In the genomic region with DNA sequence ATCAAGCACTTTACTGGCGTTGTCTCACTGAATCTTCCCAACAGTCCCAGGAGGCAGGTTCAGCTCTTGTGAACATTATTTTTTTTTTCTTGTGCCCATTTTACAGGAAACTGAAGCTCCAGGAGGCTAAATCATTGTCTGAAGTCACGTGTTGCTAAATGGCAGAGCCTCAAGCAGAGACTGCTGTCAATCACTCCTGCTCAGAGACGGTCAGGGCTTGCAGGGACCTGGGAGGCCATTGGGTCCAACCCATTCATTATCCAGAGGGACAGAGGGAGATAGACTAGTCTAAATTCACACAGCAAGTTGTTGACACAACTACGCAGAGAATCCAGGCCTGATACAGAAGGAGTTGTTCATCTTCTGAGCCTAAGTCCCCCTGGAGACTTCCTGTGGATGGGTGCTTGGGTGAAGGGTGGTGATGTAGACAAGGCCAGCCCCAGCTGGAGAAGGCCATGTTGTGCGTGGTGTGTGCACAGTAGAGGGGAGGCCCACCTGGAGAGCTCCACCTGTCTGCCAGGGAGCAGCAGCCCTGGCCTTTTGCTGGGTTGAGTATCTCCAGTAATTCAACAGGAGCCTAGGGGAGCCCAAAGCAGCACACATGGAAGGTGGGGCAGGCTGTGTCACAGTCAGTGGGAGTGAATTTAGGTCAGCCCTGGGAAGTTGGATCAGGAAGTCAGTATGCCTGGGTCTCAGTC, we compare ENCODE assay signal across 27 cellular contexts. TPM values are rescaled to one million over a fixed set of nuclear protein-coding genes. Genes with fewer than 3 reads are reported as not detected.
"Had no signal": no experiment of that assay in that cellular context is flagged by ENCODE, and none has a peak within 500 bp of the region (broad histone marks: within the 10 kb centered on the region; RNA-seq: fewer than 3 reads in every experiment).

No MANE protein-coding gene starts in this region.

- H3K9me3 ChIP-seq: gastroesophageal sphincter, neutrophil, ovary, suprapubic skin, tibial artery had no signal

- H3K27ac ChIP-seq: gastroesophageal sphincter, neutrophil, ovary, skin epidermis, suprapubic skin, tibial artery had no signal

- FAIRE-seq: endothelial cell of umbilical vein, keratinocyte had no signal

- DNase-seq: activated CD4-positive, alpha-beta memory T cell treated with anti-CD3 and anti-CD28 coated beads for 36 hours; activated CD4-positive, alpha-beta T cell treated with anti-CD3 and anti-CD28 coated beads, Interleukin-2, amount 10 ng/mL, durations not matched to agents 24 days and 14 days; activated CD4-positive, CD25-positive, alpha-beta regulatory T cell treated with anti-CD3 and anti-CD28 coated beads, Interleukin-2, amount 50 U/mL, for 72 hours; activated gamma-delta T cell treated with Interleukin-2 at 50 U/mL for 16 hours; activated naive CD4-positive, alpha-beta T cell treated with anti-CD3 and anti-CD28 coated beads, Interleukin-2, amount 50 U/mL, for 16 hours; activated T-cell treated with anti-CD3 and anti-CD28 coated beads, Interleukin-2, amount 50 U/mL, for 4 hours; amniotic stem cell; central memory CD4-positive, alpha-beta T cell; head of caudate nucleus; hippocampal formation; left cardiac atrium; left ventricle myocardium superior; mammary epithelial cell; naive B cell; nephron progenitor cell; ovary; stimulated activated CD4-positive, alpha-beta T cell treated with anti-CD3 and anti-CD28 coated beads, Interleukin-2, amount 100 ng/mL, for 24 hours; stimulated activated naive CD4-positive, alpha-beta T cell; tibial artery had no signal

- ATAC-seq: activated T-cell treated with anti-CD3 and anti-CD28 coated beads, Interleukin-2, amount 50 U/mL, for 4 hours; activated T-helper 17 cell treated with anti-CD3 and anti-CD28 coated beads, Interleukin-2, amount 50 U/mL, for 72 hours; gastroesophageal sphincter; left cardiac atrium; left ventricle myocardium superior; sciatic nerve had no signal

- H3K36me3 ChIP-seq: gastroesophageal sphincter, neutrophil, ovary, suprapubic skin, tibial artery had no signal

- H3K27me3 ChIP-seq: gastroesophageal sphincter, ovary had no signal

- H3K4me3 ChIP-seq: gastroesophageal sphincter, ovary, skin epidermis, suprapubic skin, tibial artery had no signal

RNA-seq across cellular contexts. Expression of a gene that starts 24.3 kb away (rescaled TPM):
- total RNA-seq: activated T-cell treated with anti-CD3 and anti-CD28 coated beads, Interleukin-2, amount 50 U/mL, for 4 hours; suprapubic skin had no signal
